Comparison of ENCODE assay signal across 11 cellular contexts in the genomic region with DNA sequence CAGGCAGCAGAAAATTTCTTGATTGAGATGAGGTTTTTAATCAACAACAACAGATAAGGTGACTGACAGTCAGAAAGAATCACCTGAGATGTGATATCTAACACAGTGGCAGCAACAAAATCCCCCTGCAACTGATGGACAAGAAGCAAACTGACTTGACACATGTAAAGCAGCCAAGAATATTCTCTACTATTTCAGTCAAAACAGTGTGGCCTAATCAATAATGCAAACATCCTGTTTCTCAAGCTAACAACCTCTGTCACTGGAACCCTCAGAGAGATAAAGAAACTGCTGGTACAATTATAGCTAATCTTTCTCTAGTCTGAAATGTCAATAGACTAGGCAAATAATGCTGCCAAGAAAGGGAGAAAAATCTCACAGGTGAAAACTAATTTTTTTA.
DNase-seq lines count a peak whose midpoint lies in the region; ATAC-seq lines count a peak whose summit lies in the region.
"Had no signal": no experiment of that assay in that cellular context is flagged by ENCODE, and none has a peak within 500 bp of the region (broad histone marks: within the 10 kb centered on the region; RNA-seq: fewer than 3 reads in every experiment).

No MANE protein-coding gene starts in this region.

- intact Hi-C loops in head of caudate nucleus (cut with DNase I) = no loop called here

- DNase-seq in NCI-H748 treated with DMSO at 0.1 percent for 48 hours (lab: John Stamatoyannopoulos, UW) (peak; percentile 11), head of caudate nucleus (no peak), cerebellar nuclear complex (lab: John Stamatoyannopoulos, UW) (no peak)
- no peak for DNase-seq in activated naive CD4-positive, alpha-beta T cell treated with Interleukin-2 at 50 U/mL for 16 hours
- DNase-seq in stimulated activated CD4-positive, alpha-beta T cell treated with anti-CD3 and anti-CD28 coated beads, Interleukin-4, amount 100 ng/mL, for 1 hour = no peak
- DNase-seq: activated CD4-positive, alpha-beta memory T cell treated with anti-CD3 and anti-CD28 coated beads for 36 hours; activated naive CD4-positive, alpha-beta T cell treated with anti-CD3 and anti-CD28 coated beads for 36 hours; KBM-7 had no signal

- peak; percentile 87 for ATAC-seq in GM18502 (IDR thresholded peaks at IDR 0.05; ENCODE audit: poor library complexity, unreplicated experiment)
- peak; percentile 79 for ATAC-seq in GM19468 (IDR thresholded peaks at IDR 0.05; ENCODE audit: extremely low read depth, unreplicated experiment)
- peak; percentile 76 for ATAC-seq in HG03095 (IDR thresholded peaks at IDR 0.05; ENCODE audit: unreplicated experiment)
